1 cellular context compared by ENCODE assay signal in genomic region chr3:119498188-119498987, GRCh38.
TF ChIP-seq lines count a peak whose summit lies in the region.

Gene TIMMDC1, plus strand, starts transcription at chr3:119498547. Its CDS starts 187 bp downstream, at chr3:119498734.

TF ChIP-seq in K562, 482 proteins besides CTCF, POLR2A, EP300 and RAD21 (continued from another document and continues in another):
- TF ChIP-seq MGA (IDR thresholded peaks at IDR 0.05) (peak; percentile 10), MNT (conservative IDR thresholded peaks at IDR 0.05) (peak; percentile 44 to 62), ZNF12 (CRISPR knock-in tag; IDR thresholded peaks at IDR 0.05) (no peak), UBTF (IDR thresholded peaks at IDR 0.05; ENCODE audit: borderline replicate concordance in 1 of 2, low read depth in 2 of 2, low read length in 2 of 2) (0 out of 4 replicates have a peak, but pooled peaks of 1 of the 2 experiments have one; percentile 56), USF2 (CRISPR knock-in tag; IDR thresholded peaks at IDR 0.05) (no peak), MEF2A (IDR thresholded peaks at IDR 0.05; ENCODE audit: control insufficient read depth, low read depth, low read length) (no peak), POLR2B (IDR thresholded peaks at IDR 0.05; ENCODE audit: low read depth, partially characterized antibody) (peak; percentile 76), ZNF408 (CRISPR knock-in tag; IDR thresholded peaks at IDR 0.05; ENCODE audit: low read depth) (no peak), MED1 (CRISPR knock-in tag; IDR thresholded peaks at IDR 0.05; ENCODE audit: borderline replicate concordance) (no peak), GATAD2B (IDR thresholded peaks at IDR 0.05; ENCODE audit: borderline replicate concordance) (no peak), PYGO2 (tag; IDR thresholded peaks at IDR 0.05) (no peak), MTF1 (CRISPR knock-in tag; IDR thresholded peaks at IDR 0.05; ENCODE audit: borderline replicate concordance) (no peak), AFF4 (CRISPR knock-in tag; IDR thresholded peaks at IDR 0.05) (no peak; the same call in 1 of the 2 replicates), PTBP1 (IDR thresholded peaks at IDR 0.05; ENCODE audit: low read depth, low read length) (no peak), DMBX1 (CRISPR knock-in tag; IDR thresholded peaks at IDR 0.05; ENCODE audit: borderline replicate concordance) (no peak), E2F3 (CRISPR knock-in tag; IDR thresholded peaks at IDR 0.05) (no peak), BCL6 (CRISPR knock-in tag; IDR thresholded peaks at IDR 0.05) (no peak), BACH1 (tag; IDR thresholded peaks at IDR 0.05) (no peak), ELF1 (tag; IDR thresholded peaks at IDR 0.05) (peak; percentile 90), ZNF609 (CRISPR knock-in tag; IDR thresholded peaks at IDR 0.05; ENCODE audit: borderline replicate concordance) (no peak), ZKSCAN8 (CRISPR knock-in tag; IDR thresholded peaks at IDR 0.05) (no peak), HDAC2 (IDR thresholded peaks at IDR 0.05) (no peak), ZBTB33 (CRISPR knock-in tag; IDR thresholded peaks at IDR 0.05) (no peak), MIER1 (IDR thresholded peaks at IDR 0.05; ENCODE audit: low read depth) (no peak), ZNF121 (CRISPR knock-in tag; conservative IDR thresholded peaks at IDR 0.05) (no peak), GABPB2 (CRISPR knock-in tag; conservative IDR thresholded peaks at IDR 0.05) (no peak)
